Comparison of ENCODE assay signal across 2 cellular contexts in the genomic region with DNA sequence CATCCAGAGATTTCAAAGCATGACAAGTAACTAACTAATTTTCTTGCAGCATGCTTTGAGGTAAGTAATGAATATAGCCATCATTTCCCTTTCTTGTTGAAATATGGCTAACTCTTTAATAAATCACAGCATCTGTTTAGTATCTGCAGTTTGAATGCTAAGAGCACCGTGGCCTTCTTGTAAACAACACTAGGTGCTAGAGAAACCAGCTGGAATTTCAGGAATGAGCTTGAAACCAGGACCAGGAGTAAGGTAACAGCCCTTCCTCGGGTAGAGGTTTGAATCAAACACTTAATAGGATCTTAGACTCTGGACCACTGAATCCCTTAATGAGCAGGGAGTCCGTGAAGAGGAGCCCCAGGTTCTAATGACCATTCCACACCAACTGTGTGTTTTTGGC.
TF ChIP-seq lines count a peak whose summit lies in the region.

No MANE protein-coding gene starts in this region.

TF ChIP-seq in A549, 52 proteins besides CTCF, POLR2A, EP300 and RAD21:
- TF ChIP-seq, protein P1, sequence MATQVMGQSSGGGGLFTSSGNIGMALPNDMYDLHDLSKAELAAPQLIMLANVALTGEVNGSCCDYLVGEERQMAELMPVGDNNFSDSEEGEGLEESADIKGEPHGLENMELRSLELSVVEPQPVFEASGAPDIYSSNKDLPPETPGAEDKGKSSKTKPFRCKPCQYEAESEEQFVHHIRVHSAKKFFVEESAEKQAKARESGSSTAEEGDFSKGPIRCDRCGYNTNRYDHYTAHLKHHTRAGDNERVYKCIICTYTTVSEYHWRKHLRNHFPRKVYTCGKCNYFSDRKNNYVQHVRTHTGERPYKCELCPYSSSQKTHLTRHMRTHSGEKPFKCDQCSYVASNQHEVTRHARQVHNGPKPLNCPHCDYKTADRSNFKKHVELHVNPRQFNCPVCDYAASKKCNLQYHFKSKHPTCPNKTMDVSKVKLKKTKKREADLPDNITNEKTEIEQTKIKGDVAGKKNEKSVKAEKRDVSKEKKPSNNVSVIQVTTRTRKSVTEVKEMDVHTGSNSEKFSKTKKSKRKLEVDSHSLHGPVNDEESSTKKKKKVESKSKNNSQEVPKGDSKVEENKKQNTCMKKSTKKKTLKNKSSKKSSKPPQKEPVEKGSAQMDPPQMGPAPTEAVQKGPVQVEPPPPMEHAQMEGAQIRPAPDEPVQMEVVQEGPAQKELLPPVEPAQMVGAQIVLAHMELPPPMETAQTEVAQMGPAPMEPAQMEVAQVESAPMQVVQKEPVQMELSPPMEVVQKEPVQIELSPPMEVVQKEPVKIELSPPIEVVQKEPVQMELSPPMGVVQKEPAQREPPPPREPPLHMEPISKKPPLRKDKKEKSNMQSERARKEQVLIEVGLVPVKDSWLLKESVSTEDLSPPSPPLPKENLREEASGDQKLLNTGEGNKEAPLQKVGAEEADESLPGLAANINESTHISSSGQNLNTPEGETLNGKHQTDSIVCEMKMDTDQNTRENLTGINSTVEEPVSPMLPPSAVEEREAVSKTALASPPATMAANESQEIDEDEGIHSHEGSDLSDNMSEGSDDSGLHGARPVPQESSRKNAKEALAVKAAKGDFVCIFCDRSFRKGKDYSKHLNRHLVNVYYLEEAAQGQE (IDR thresholded peaks at IDR 0.05), result no peak
- TF ChIP-seq CBX8 (IDR thresholded peaks at IDR 0.05) (no peak), MAZ (IDR thresholded peaks at IDR 0.05; ENCODE audit: borderline replicate concordance, low read depth, low read length) (no peak), MAX (IDR thresholded peaks at IDR 0.05) (no peak), TFCP2L1 (CRISPR knock-in tag; IDR thresholded peaks at IDR 0.05) (no peak), RCOR1 (IDR thresholded peaks at IDR 0.05; ENCODE audit: low read depth, low read length) (no peak), PHF8 (IDR thresholded peaks at IDR 0.05; ENCODE audit: borderline replicate concordance, low read depth) (no peak), HDAC2 (IDR thresholded peaks at IDR 0.05) (no peak), CHD2 (IDR thresholded peaks at IDR 0.05; ENCODE audit: low read length, partially characterized antibody) (no peak), USF2 (IDR thresholded peaks at IDR 0.05) (no peak), MYC (IDR thresholded peaks at IDR 0.05; ENCODE audit: borderline replicate concordance, low read length) (no peak), KDM5A (IDR thresholded peaks at IDR 0.05) (no peak), EHF (CRISPR knock-in tag; IDR thresholded peaks at IDR 0.05) (no peak), HEYL (CRISPR knock-in tag; IDR thresholded peaks at IDR 0.05) (no peak), FOSB (CRISPR knock-in tag; IDR thresholded peaks at IDR 0.05) (no peak), JUNB (IDR thresholded peaks at IDR 0.05) (no peak), ZFP36 (IDR thresholded peaks at IDR 0.05; ENCODE audit: borderline replicate concordance, partially characterized antibody) (no peak), FOSL2 (IDR thresholded peaks at IDR 0.05) (no peak), FOSL2 (CRISPR knock-in tag; IDR thresholded peaks at IDR 0.05) (no peak)
- TF ChIP-seq, protein P2, sequence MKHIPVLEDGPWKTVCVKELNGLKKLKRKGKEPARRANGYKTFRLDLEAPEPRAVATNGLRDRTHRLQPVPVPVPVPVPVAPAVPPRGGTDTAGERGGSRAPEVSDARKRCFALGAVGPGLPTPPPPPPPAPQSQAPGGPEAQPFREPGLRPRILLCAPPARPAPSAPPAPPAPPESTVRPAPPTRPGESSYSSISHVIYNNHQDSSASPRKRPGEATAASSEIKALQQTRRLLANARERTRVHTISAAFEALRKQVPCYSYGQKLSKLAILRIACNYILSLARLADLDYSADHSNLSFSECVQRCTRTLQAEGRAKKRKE (CRISPR knock-in tag; IDR thresholded peaks at IDR 0.05; ENCODE audit: low read depth), result no peak
- TF ChIP-seq, protein P3, sequence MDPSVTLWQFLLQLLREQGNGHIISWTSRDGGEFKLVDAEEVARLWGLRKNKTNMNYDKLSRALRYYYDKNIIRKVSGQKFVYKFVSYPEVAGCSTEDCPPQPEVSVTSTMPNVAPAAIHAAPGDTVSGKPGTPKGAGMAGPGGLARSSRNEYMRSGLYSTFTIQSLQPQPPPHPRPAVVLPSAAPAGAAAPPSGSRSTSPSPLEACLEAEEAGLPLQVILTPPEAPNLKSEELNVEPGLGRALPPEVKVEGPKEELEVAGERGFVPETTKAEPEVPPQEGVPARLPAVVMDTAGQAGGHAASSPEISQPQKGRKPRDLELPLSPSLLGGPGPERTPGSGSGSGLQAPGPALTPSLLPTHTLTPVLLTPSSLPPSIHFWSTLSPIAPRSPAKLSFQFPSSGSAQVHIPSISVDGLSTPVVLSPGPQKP (IDR thresholded peaks at IDR 0.05; ENCODE audit: low read depth, low read length), result no peak

TF ChIP-seq in WTC11, 78 proteins besides CTCF, POLR2A, EP300 and RAD21 (continues in another document):
- TF ChIP-seq FOXK1 (CRISPR knock-in tag; IDR thresholded peaks at IDR 0.05) (no peak), ZNF219 (CRISPR knock-in tag; IDR thresholded peaks at IDR 0.05; ENCODE audit: borderline replicate concordance) (no peak), CREM (CRISPR knock-in tag; IDR thresholded peaks at IDR 0.05) (no peak), ZNF512 (CRISPR knock-in tag; IDR thresholded peaks at IDR 0.05; ENCODE audit: borderline replicate concordance) (no peak), NR2C2 (CRISPR knock-in tag; IDR thresholded peaks at IDR 0.05) (no peak), OVOL2 (CRISPR knock-in tag; IDR thresholded peaks at IDR 0.05; ENCODE audit: borderline replicate concordance) (no peak), KAT7 (CRISPR knock-in tag; IDR thresholded peaks at IDR 0.05; ENCODE audit: borderline replicate concordance) (no peak), ZNF317 (CRISPR knock-in tag; IDR thresholded peaks at IDR 0.05; ENCODE audit: borderline replicate concordance, low read depth) (no peak), ARID4B (CRISPR knock-in tag; IDR thresholded peaks at IDR 0.05; ENCODE audit: borderline replicate concordance) (no peak), FOXJ3 (CRISPR knock-in tag; IDR thresholded peaks at IDR 0.05; ENCODE audit: borderline replicate concordance) (no peak)
- TF ChIP-seq, protein P4, sequence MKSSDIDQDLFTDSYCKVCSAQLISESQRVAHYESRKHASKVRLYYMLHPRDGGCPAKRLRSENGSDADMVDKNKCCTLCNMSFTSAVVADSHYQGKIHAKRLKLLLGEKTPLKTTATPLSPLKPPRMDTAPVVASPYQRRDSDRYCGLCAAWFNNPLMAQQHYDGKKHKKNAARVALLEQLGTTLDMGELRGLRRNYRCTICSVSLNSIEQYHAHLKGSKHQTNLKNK (CRISPR knock-in tag; IDR thresholded peaks at IDR 0.05), result no peak
- TF ChIP-seq, protein P5, sequence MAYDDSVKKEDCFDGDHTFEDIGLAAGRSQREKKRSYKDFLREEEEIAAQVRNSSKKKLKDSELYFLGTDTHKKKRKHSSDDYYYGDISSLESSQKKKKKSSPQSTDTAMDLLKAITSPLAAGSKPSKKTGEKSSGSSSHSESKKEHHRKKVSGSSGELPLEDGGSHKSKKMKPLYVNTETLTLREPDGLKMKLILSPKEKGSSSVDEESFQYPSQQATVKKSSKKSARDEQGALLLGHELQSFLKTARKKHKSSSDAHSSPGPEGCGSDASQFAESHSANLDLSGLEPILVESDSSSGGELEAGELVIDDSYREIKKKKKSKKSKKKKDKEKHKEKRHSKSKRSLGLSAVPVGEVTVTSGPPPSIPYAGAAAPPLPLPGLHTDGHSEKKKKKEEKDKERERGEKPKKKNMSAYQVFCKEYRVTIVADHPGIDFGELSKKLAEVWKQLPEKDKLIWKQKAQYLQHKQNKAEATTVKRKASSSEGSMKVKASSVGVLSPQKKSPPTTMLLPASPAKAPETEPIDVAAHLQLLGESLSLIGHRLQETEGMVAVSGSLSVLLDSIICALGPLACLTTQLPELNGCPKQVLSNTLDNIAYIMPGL (CRISPR knock-in tag; IDR thresholded peaks at IDR 0.05), result no peak
- TF ChIP-seq, protein P6, sequence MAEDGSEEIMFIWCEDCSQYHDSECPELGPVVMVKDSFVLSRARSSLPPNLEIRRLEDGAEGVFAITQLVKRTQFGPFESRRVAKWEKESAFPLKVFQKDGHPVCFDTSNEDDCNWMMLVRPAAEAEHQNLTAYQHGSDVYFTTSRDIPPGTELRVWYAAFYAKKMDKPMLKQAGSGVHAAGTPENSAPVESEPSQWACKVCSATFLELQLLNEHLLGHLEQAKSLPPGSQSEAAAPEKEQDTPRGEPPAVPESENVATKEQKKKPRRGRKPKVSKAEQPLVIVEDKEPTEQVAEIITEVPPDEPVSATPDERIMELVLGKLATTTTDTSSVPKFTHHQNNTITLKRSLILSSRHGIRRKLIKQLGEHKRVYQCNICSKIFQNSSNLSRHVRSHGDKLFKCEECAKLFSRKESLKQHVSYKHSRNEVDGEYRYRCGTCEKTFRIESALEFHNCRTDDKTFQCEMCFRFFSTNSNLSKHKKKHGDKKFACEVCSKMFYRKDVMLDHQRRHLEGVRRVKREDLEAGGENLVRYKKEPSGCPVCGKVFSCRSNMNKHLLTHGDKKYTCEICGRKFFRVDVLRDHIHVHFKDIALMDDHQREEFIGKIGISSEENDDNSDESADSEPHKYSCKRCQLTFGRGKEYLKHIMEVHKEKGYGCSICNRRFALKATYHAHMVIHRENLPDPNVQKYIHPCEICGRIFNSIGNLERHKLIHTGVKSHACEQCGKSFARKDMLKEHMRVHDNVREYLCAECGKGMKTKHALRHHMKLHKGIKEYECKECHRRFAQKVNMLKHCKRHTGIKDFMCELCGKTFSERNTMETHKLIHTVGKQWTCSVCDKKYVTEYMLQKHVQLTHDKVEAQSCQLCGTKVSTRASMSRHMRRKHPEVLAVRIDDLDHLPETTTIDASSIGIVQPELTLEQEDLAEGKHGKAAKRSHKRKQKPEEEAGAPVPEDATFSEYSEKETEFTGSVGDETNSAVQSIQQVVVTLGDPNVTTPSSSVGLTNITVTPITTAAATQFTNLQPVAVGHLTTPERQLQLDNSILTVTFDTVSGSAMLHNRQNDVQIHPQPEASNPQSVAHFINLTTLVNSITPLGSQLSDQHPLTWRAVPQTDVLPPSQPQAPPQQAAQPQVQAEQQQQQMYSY (CRISPR knock-in tag; IDR thresholded peaks at IDR 0.05), result no peak
- TF ChIP-seq, protein P7, sequence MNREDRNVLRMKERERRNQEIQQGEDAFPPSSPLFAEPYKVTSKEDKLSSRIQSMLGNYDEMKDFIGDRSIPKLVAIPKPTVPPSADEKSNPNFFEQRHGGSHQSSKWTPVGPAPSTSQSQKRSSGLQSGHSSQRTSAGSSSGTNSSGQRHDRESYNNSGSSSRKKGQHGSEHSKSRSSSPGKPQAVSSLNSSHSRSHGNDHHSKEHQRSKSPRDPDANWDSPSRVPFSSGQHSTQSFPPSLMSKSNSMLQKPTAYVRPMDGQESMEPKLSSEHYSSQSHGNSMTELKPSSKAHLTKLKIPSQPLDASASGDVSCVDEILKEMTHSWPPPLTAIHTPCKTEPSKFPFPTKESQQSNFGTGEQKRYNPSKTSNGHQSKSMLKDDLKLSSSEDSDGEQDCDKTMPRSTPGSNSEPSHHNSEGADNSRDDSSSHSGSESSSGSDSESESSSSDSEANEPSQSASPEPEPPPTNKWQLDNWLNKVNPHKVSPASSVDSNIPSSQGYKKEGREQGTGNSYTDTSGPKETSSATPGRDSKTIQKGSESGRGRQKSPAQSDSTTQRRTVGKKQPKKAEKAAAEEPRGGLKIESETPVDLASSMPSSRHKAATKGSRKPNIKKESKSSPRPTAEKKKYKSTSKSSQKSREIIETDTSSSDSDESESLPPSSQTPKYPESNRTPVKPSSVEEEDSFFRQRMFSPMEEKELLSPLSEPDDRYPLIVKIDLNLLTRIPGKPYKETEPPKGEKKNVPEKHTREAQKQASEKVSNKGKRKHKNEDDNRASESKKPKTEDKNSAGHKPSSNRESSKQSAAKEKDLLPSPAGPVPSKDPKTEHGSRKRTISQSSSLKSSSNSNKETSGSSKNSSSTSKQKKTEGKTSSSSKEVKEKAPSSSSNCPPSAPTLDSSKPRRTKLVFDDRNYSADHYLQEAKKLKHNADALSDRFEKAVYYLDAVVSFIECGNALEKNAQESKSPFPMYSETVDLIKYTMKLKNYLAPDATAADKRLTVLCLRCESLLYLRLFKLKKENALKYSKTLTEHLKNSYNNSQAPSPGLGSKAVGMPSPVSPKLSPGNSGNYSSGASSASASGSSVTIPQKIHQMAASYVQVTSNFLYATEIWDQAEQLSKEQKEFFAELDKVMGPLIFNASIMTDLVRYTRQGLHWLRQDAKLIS (CRISPR knock-in tag; IDR thresholded peaks at IDR 0.05; ENCODE audit: borderline replicate concordance), result no peak
- TF ChIP-seq, protein P8, sequence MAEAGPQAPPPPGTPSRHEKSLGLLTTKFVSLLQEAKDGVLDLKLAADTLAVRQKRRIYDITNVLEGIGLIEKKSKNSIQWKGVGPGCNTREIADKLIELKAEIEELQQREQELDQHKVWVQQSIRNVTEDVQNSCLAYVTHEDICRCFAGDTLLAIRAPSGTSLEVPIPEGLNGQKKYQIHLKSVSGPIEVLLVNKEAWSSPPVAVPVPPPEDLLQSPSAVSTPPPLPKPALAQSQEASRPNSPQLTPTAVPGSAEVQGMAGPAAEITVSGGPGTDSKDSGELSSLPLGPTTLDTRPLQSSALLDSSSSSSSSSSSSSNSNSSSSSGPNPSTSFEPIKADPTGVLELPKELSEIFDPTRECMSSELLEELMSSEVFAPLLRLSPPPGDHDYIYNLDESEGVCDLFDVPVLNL (CRISPR knock-in tag; IDR thresholded peaks at IDR 0.05; ENCODE audit: borderline replicate concordance, low read depth), result no peak
